In the genomic region with DNA sequence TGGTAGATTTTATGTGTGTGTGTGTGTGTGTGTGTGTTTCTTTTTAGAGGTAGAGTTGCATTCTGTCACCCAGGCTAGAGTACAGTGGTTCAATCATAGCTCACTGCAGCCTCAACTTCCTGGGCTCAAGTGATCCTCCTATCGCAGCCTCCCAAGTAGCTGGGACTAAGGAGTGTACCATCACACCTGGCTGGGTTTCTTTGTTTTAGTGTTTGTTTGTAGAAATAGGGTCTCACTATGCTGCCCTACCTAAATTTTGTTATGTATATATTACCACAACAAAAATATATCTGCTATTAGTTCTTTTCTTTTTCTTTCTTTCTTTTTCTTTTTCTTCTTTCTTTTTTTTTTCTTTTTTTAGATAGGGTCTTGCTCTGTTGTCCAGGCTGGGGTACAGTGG, we compare ENCODE assay signal across 26 cellular contexts.
"Had no signal": no experiment of that assay in that cellular context is flagged by ENCODE, and none has a peak within 500 bp of the region (broad histone marks: within the 10 kb centered on the region; RNA-seq: fewer than 3 reads in every experiment).

No MANE protein-coding gene starts in this region.

- FAIRE-seq: pancreas, urothelium cell line had no signal

- H3K4me1 Mint-ChIP-seq: natural killer cell; stimulated activated effector memory CD8-positive, alpha-beta T cell treated with anti-CD3 and anti-CD28 coated beads, Interleukin-12 subunit alpha, Interleukin-12 subunit beta, amount 100 ng/mL, for 72 hours; stimulated activated naive B cell treated with anti-CD40 and anti-IgM and Interleukin-4, amounts not matched to agents 10 μg/mL and 1 μg/mL and 100 μg/mL, for 72 hours had no signal

- ATAC-seq: naive thymus-derived CD4-positive, alpha-beta T cell; natural killer cell; pancreas; psoas muscle; right cardiac atrium; sciatic nerve; stimulated activated effector memory CD8-positive, alpha-beta T cell treated with anti-CD3 and anti-CD28 coated beads, Interleukin-12 subunit alpha, Interleukin-12 subunit beta, amount 100 ng/mL, for 72 hours; stimulated activated naive B cell treated with anti-CD40 and anti-IgM and Interleukin-4, amounts not matched to agents 10 μg/mL and 1 μg/mL and 100 μg/mL, for 72 hours had no signal

- H3K36me3 Mint-ChIP-seq: naive thymus-derived CD4-positive, alpha-beta T cell; natural killer cell; stimulated activated effector memory CD8-positive, alpha-beta T cell treated with anti-CD3 and anti-CD28 coated beads, Interleukin-12 subunit alpha, Interleukin-12 subunit beta, amount 100 ng/mL, for 72 hours; stimulated activated naive B cell treated with anti-CD40 and anti-IgM and Interleukin-4, amounts not matched to agents 10 μg/mL and 1 μg/mL and 100 μg/mL, for 72 hours had no signal

- H3K9me3 ChIP-seq: neutrophil, pancreas, psoas muscle, stomach, thoracic aorta, thyroid gland, upper lobe of left lung, vagina had no signal

- H3K36me3 ChIP-seq: neutrophil, pancreas, stomach, thoracic aorta, thyroid gland, tibial nerve, upper lobe of left lung, vagina had no signal

- DNase-seq: naive thymus-derived CD4-positive, alpha-beta T cell; natural killer cell; nucleus accumbens; pancreas; psoas muscle; right cardiac atrium; stimulated activated CD4-positive, alpha-beta T cell treated with anti-CD3 and anti-CD28 coated beads, Interleukin-15, amount 100 ng/mL, for 24 hours; stimulated activated CD4-positive, alpha-beta T cell treated with anti-CD3 and anti-CD28 coated beads, Interleukin-2, amount 100 ng/mL, for 24 hours; stimulated activated CD4-positive, alpha-beta T cell treated with anti-CD3 and anti-CD28 coated beads, Interleukin-2, amount 100 ng/mL, for 48 hours; stimulated activated CD4-positive, alpha-beta T cell treated with anti-CD3 and anti-CD28 coated beads, Interleukin-4, amount 100 ng/mL, for 24 hours; stimulated activated naive B cell treated with anti-CD40 and anti-IgM and Interleukin-4, amounts not matched to agents 10 μg/mL and 1 μg/mL and 100 μg/mL, for 72 hours; stimulated activated naive CD4-positive, alpha-beta T cell treated with Interleukin-2 at 50 U/mL for 16 hours; stomach; thyroid gland; trophoblast cell; upper lobe of left lung had no signal

- H3K27me3 ChIP-seq: neutrophil, pancreas, stomach, thyroid gland, tibial nerve, upper lobe of left lung, vagina had no signal

- H3K9me3 Mint-ChIP-seq: nephron had no signal

- H3K4me1 ChIP-seq: psoas muscle, upper lobe of left lung had no signal

- H3K27ac ChIP-seq: neutrophil, pancreas, psoas muscle, skin epidermis, stomach, thoracic aorta, thyroid gland, tibial nerve, upper lobe of left lung, vagina had no signal

- H3K4me3 ChIP-seq: pancreas, psoas muscle, skin epidermis, stomach, thoracic aorta, thyroid gland, tibial nerve, upper lobe of left lung, vagina had no signal

- H3K27ac Mint-ChIP-seq: naive thymus-derived CD4-positive, alpha-beta T cell; natural killer cell; nephron; stimulated activated effector memory CD8-positive, alpha-beta T cell treated with anti-CD3 and anti-CD28 coated beads, Interleukin-12 subunit alpha, Interleukin-12 subunit beta, amount 100 ng/mL, for 72 hours; stimulated activated naive B cell treated with anti-CD40 and anti-IgM and Interleukin-4, amounts not matched to agents 10 μg/mL and 1 μg/mL and 100 μg/mL, for 72 hours; stimulated activated naive CD8-positive, alpha-beta T cell treated with anti-CD3 and anti-CD28 coated beads, Interleukin-15, Interleukin-2, amounts not matched to agents 100 ng/mL and 50 ng/mL, for 24 hours had no signal

- H3K4me3 Mint-ChIP-seq: naive thymus-derived CD4-positive, alpha-beta T cell; natural killer cell; nephron; stimulated activated effector memory CD8-positive, alpha-beta T cell treated with anti-CD3 and anti-CD28 coated beads, Interleukin-12 subunit alpha, Interleukin-12 subunit beta, amount 100 ng/mL, for 72 hours; stimulated activated naive B cell treated with anti-CD40 and anti-IgM and Interleukin-4, amounts not matched to agents 10 μg/mL and 1 μg/mL and 100 μg/mL, for 72 hours; stimulated activated naive CD8-positive, alpha-beta T cell treated with anti-CD3 and anti-CD28 coated beads, Interleukin-15, Interleukin-2, amounts not matched to agents 100 ng/mL and 50 ng/mL, for 24 hours had no signal
